In genomic region chr21:32392299-32392879, GRCh38 we compare ENCODE assay signal across 3 cellular contexts.
TF ChIP-seq lines count a peak whose summit lies in the region.

No MANE protein-coding gene starts in this region.

TF ChIP-seq in IMR-90, 13 proteins besides CTCF, POLR2A, EP300 and RAD21:
- TF ChIP-seq MXI1 (IDR thresholded peaks at IDR 0.05; ENCODE audit: borderline replicate concordance, low read depth, low read length) (no peak), FOS (IDR thresholded peaks at IDR 0.05; ENCODE audit: low read depth, low read length) (no peak), NFE2L2 (IDR thresholded peaks at IDR 0.05; ENCODE audit: low read depth, low read length) (no peak), CHD1 (IDR thresholded peaks at IDR 0.05; ENCODE audit: low read depth, low read length) (no peak), BHLHE40 (IDR thresholded peaks at IDR 0.05; ENCODE audit: low read depth, low read length) (no peak), CEBPB (IDR thresholded peaks at IDR 0.05; ENCODE audit: low read depth, low read length) (no peak), RFX5 (IDR thresholded peaks at IDR 0.05; ENCODE audit: low read depth, low read length) (no peak), MAZ (IDR thresholded peaks at IDR 0.05; ENCODE audit: borderline replicate concordance, low read depth, low read length) (no peak), MAFK (IDR thresholded peaks at IDR 0.05; ENCODE audit: low read depth, low read length) (no peak), SMC3 (IDR thresholded peaks at IDR 0.05; ENCODE audit: low read depth, low read length) (no peak)
- TF ChIP-seq, protein P1, sequence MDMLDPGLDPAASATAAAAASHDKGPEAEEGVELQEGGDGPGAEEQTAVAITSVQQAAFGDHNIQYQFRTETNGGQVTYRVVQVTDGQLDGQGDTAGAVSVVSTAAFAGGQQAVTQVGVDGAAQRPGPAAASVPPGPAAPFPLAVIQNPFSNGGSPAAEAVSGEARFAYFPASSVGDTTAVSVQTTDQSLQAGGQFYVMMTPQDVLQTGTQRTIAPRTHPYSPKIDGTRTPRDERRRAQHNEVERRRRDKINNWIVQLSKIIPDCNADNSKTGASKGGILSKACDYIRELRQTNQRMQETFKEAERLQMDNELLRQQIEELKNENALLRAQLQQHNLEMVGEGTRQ (IDR thresholded peaks at IDR 0.05; ENCODE audit: low read depth, low read length) = no peak
- TF ChIP-seq, protein P2, sequence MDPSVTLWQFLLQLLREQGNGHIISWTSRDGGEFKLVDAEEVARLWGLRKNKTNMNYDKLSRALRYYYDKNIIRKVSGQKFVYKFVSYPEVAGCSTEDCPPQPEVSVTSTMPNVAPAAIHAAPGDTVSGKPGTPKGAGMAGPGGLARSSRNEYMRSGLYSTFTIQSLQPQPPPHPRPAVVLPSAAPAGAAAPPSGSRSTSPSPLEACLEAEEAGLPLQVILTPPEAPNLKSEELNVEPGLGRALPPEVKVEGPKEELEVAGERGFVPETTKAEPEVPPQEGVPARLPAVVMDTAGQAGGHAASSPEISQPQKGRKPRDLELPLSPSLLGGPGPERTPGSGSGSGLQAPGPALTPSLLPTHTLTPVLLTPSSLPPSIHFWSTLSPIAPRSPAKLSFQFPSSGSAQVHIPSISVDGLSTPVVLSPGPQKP (IDR thresholded peaks at IDR 0.05; ENCODE audit: borderline replicate concordance, low read depth, low read length) = no peak

TF ChIP-seq in K562, 482 proteins besides CTCF, POLR2A, EP300 and RAD21 (continues in another document):
- no peak for TF ChIP-seq BHLHE40 (IDR thresholded peaks at IDR 0.05; ENCODE audit: low read length)
- TF ChIP-seq ZC3H4 (CRISPR knock-in tag; IDR thresholded peaks at IDR 0.05; ENCODE audit: borderline replicate concordance) = no peak
- TF ChIP-seq POLR3A (IDR thresholded peaks at IDR 0.05; ENCODE audit: borderline replicate concordance, extremely low read depth, insufficient read depth, insufficient read length) = no peak
- TF ChIP-seq, protein P3, sequence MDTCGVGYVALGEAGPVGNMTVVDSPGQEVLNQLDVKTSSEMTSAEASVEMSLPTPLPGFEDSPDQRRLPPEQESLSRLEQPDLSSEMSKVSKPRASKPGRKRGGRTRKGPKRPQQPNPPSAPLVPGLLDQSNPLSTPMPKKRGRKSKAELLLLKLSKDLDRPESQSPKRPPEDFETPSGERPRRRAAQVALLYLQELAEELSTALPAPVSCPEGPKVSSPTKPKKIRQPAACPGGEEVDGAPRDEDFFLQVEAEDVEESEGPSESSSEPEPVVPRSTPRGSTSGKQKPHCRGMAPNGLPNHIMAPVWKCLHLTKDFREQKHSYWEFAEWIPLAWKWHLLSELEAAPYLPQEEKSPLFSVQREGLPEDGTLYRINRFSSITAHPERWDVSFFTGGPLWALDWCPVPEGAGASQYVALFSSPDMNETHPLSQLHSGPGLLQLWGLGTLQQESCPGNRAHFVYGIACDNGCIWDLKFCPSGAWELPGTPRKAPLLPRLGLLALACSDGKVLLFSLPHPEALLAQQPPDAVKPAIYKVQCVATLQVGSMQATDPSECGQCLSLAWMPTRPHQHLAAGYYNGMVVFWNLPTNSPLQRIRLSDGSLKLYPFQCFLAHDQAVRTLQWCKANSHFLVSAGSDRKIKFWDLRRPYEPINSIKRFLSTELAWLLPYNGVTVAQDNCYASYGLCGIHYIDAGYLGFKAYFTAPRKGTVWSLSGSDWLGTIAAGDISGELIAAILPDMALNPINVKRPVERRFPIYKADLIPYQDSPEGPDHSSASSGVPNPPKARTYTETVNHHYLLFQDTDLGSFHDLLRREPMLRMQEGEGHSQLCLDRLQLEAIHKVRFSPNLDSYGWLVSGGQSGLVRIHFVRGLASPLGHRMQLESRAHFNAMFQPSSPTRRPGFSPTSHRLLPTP (IDR thresholded peaks at IDR 0.05; ENCODE audit: borderline replicate concordance, extremely low read depth, insufficient read length) = no peak
- no peak for TF ChIP-seq XRCC3 (IDR thresholded peaks at IDR 0.05)
- TF ChIP-seq RBBP5 (IDR thresholded peaks at IDR 0.05; ENCODE audit: borderline replicate concordance, insufficient read depth, low read length, poor library complexity, severe bottlenecking) = peak; percentile 83
- no peak for TF ChIP-seq MTF1 (CRISPR knock-in tag; IDR thresholded peaks at IDR 0.05; ENCODE audit: borderline replicate concordance)
- TF ChIP-seq, protein P4, sequence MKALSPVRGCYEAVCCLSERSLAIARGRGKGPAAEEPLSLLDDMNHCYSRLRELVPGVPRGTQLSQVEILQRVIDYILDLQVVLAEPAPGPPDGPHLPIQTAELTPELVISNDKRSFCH (CRISPR knock-in tag; IDR thresholded peaks at IDR 0.05) = no peak
- TF ChIP-seq, protein P4 (tag; IDR thresholded peaks at IDR 0.05) = no peak
- no peak for TF ChIP-seq HNRNPUL1 (IDR thresholded peaks at IDR 0.05; ENCODE audit: low read length)
- TF ChIP-seq XRCC4 (IDR thresholded peaks at IDR 0.05; ENCODE audit: extremely low read depth, insufficient read depth, insufficient read length) = no peak
- no peak for TF ChIP-seq SNRNP70 (optimal IDR thresholded peaks at IDR 0.05; ENCODE audit: low read depth, low read length)
- 0 out of 2 replicates have a peak, but pooled peaks have one; percentile 14 for TF ChIP-seq ZNF263 (CRISPR knock-in tag; IDR thresholded peaks at IDR 0.05; ENCODE audit: borderline replicate concordance)
- TF ChIP-seq ZNF766 (CRISPR knock-in tag; conservative IDR thresholded peaks at IDR 0.05) = 0 out of 2 replicates have a peak, but pooled peaks have one; percentile 37
- no peak for TF ChIP-seq TRIM24 (IDR thresholded peaks at IDR 0.05)
- no peak for TF ChIP-seq TFAM (CRISPR knock-in tag; conservative IDR thresholded peaks at IDR 0.05)
- no peak for TF ChIP-seq CHD2 (IDR thresholded peaks at IDR 0.05; ENCODE audit: low read depth, low read length)
- no peak for TF ChIP-seq CBX3 (IDR thresholded peaks at IDR 0.05; ENCODE audit: borderline replicate concordance in 1 of 2, low read length in 2 of 2)

TF ChIP-seq in liver, 16 proteins besides CTCF, POLR2A, EP300 and RAD21:
- no peak for TF ChIP-seq GABPA (IDR thresholded peaks at IDR 0.05 in 1 of 2, conservative IDR thresholded peaks at IDR 0.05 in 1 of 2)
- no peak for TF ChIP-seq RXRA (IDR thresholded peaks at IDR 0.05)
TF ChIP-seq in liver: peak in this region for 0.
